ENCODE assay signal across 31 cellular contexts in the genomic region with DNA sequence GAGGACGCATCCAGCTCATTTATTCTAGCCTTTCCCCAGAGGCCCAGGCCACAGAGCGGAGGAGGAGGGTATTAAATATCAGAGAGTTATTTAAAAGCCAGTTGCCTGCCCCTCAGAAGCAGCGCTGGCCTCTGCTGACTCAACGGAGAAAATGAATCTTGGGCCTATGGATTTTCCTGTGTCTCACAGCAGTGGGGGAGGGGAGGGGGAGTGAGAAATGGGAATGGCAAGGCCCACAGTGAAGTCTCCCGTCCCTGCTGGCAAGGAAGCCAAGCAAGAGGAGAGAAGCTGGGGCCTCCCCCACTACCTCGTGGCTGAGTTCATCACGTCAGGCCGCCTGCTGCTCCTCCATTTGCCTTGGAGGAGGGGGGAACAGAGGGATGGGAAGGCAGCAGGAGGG. TPM values are rescaled to one million over a fixed set of nuclear protein-coding genes. Genes with fewer than 3 reads are reported as not detected.
"Had no signal": no experiment of that assay in that cellular context is flagged by ENCODE, and none has a peak within 500 bp of the region (broad histone marks: within the 10 kb centered on the region; RNA-seq: fewer than 3 reads in every experiment).

No MANE protein-coding gene starts in this region.

- H3K36me3 Mint-ChIP-seq: natural killer cell treated with Interleukin-12 subunit alpha and Interleukin-12 subunit beta and Interleukin-15 and Interleukin-18, amount 100 ng/mL, for 72 hours; stimulated activated memory B cell treated with anti-CD40 and anti-IgM and Interleukin-4, amounts not matched to agents 10 μg/mL and 1 μg/mL and 100 μg/mL, for 72 hours had no signal

- DNase-seq: activated CD4-positive, alpha-beta memory T cell treated with anti-CD3 and anti-CD28 coated beads, Interleukin-2, amount 10 ng/mL, durations not matched to agents 7 days and 5 days; activated CD4-positive, alpha-beta T cell treated with anti-CD3 and anti-CD28 coated beads for 1 hour; activated CD4-positive, alpha-beta T cell treated with anti-CD3 and anti-CD28 coated beads, Interleukin-2, amount 10 ng/mL, durations not matched to agents 7 days and 5 days; activated gamma-delta T cell treated with Interleukin-2 at 50 U/mL for 16 hours; activated naive CD4-positive, alpha-beta T cell treated with anti-CD3 and anti-CD28 coated beads, Interleukin-2, amount 50 U/mL, for 16 hours; activated T-cell treated with anti-CD3 and anti-CD28 coated beads, Interleukin-2, amount 50 U/mL, for 1 hour; amniotic stem cell; brain microvascular endothelial cell; foreskin fibroblast; heart left ventricle; hypothalamus; kidney glomerular epithelial cell; left lung; lower lobe of right lung; mesenchymal stem cell; mucosa of descending colon; posterior cingulate gyrus; right lobe of liver; stimulated activated CD4-positive, alpha-beta T cell treated with anti-CD3 and anti-CD28 coated beads, Interleukin-4, amount 100 ng/mL, for 4 hours; stimulated activated CD8-positive, alpha-beta memory T cell treated with anti-CD3 and anti-CD28 coated beads, Interleukin-4, amount 100 ng/mL, for 48 hours; T-helper 17 cell; T1000; tibial artery; upper lobe of right lung had no signal

- H3K27ac Mint-ChIP-seq: activated CD4-positive, alpha-beta memory T cell treated with anti-CD3 and anti-CD28 coated beads, Interleukin-2, amount 10 ng/mL, durations not matched to agents 7 days and 5 days; activated CD4-positive, alpha-beta T cell treated with anti-CD3 and anti-CD28 coated beads, Interleukin-2, amount 10 ng/mL, durations not matched to agents 7 days and 5 days; activated T-helper 1 cell treated with anti-CD3 and anti-CD28 coated beads, Interleukin-12 subunit alpha, Interleukin-12 subunit beta, Interleukin-2, Interleukin-4 antibody, amounts not matched to agents 30 ng/mL and 10 ng/mL and 1 ng/mL, durations not matched to agents 14 hours and 24 hours and 36 hours; natural killer cell treated with Interleukin-12 subunit alpha and Interleukin-12 subunit beta and Interleukin-15 and Interleukin-18, amount 100 ng/mL, for 72 hours; stimulated activated memory B cell treated with anti-CD40 and anti-IgM and Interleukin-4, amounts not matched to agents 10 μg/mL and 1 μg/mL and 100 μg/mL, for 72 hours; T-helper 17 cell had no signal

- H3K9me3 Mint-ChIP-seq: activated CD4-positive, alpha-beta memory T cell treated with anti-CD3 and anti-CD28 coated beads, Interleukin-2, amount 10 ng/mL, durations not matched to agents 7 days and 5 days; activated CD4-positive, alpha-beta T cell treated with anti-CD3 and anti-CD28 coated beads, Interleukin-2, amount 10 ng/mL, durations not matched to agents 7 days and 5 days; activated T-helper 1 cell treated with anti-CD3 and anti-CD28 coated beads, Interleukin-12 subunit alpha, Interleukin-12 subunit beta, Interleukin-2, Interleukin-4 antibody, amounts not matched to agents 30 ng/mL and 10 ng/mL and 1 ng/mL, durations not matched to agents 14 hours and 24 hours and 36 hours; natural killer cell treated with Interleukin-12 subunit alpha and Interleukin-12 subunit beta and Interleukin-15 and Interleukin-18, amount 100 ng/mL, for 72 hours had no signal

- H3K4me3 Mint-ChIP-seq: activated CD4-positive, alpha-beta memory T cell treated with anti-CD3 and anti-CD28 coated beads, Interleukin-2, amount 10 ng/mL, durations not matched to agents 7 days and 5 days; activated CD4-positive, alpha-beta T cell treated with anti-CD3 and anti-CD28 coated beads, Interleukin-2, amount 10 ng/mL, durations not matched to agents 7 days and 5 days; activated T-helper 1 cell treated with anti-CD3 and anti-CD28 coated beads, Interleukin-12 subunit alpha, Interleukin-12 subunit beta, Interleukin-2, Interleukin-4 antibody, amounts not matched to agents 30 ng/mL and 10 ng/mL and 1 ng/mL, durations not matched to agents 14 hours and 24 hours and 36 hours; natural killer cell treated with Interleukin-12 subunit alpha and Interleukin-12 subunit beta and Interleukin-15 and Interleukin-18, amount 100 ng/mL, for 72 hours; stimulated activated memory B cell treated with anti-CD40 and anti-IgM and Interleukin-4, amounts not matched to agents 10 μg/mL and 1 μg/mL and 100 μg/mL, for 72 hours; T-helper 17 cell had no signal

- H3K27ac ChIP-seq: brain microvascular endothelial cell, heart left ventricle, left lung, lower lobe of right lung, right lobe of liver, skin epidermis, suprapubic skin, tibial artery, upper lobe of right lung had no signal

- H3K4me3 ChIP-seq: heart left ventricle, left lung, lower lobe of right lung, mucosa of descending colon, right lobe of liver, skin epidermis, suprapubic skin, tibial artery, upper lobe of right lung had no signal

- H3K4me1 Mint-ChIP-seq: stimulated activated memory B cell treated with anti-CD40 and anti-IgM and Interleukin-4, amounts not matched to agents 10 μg/mL and 1 μg/mL and 100 μg/mL, for 72 hours had no signal

- H3K36me3 ChIP-seq: brain microvascular endothelial cell, heart left ventricle, left lung, lower lobe of right lung, right lobe of liver, suprapubic skin, tibial artery, upper lobe of right lung had no signal

- H3K9me3 ChIP-seq: heart left ventricle, left lung, lower lobe of right lung, mucosa of descending colon, right lobe of liver, suprapubic skin, tibial artery, upper lobe of right lung had no signal

- ATAC-seq: esophagus mucosa; heart left ventricle; left lung; lower lobe of right lung; mucosa of descending colon; natural killer cell treated with Interleukin-12 subunit alpha and Interleukin-12 subunit beta and Interleukin-15 and Interleukin-18, amount 100 ng/mL, for 72 hours; right lobe of liver; stimulated activated memory B cell treated with anti-CD40 and anti-IgM and Interleukin-4, amounts not matched to agents 10 μg/mL and 1 μg/mL and 100 μg/mL, for 72 hours; T-helper 17 cell; upper lobe of right lung had no signal

RNA-seq across cellular contexts. Expression of gene TPBGL, which starts 4.5 kb away (rescaled TPM):
- total RNA-seq: esophagus mucosa, myocyte, right lobe of liver had no signal
